Comparison of ENCODE assay signal across 28 cellular contexts in genomic region chr10:61366365-61366764, GRCh38.
"Had no signal": no experiment of that assay in that cellular context is flagged by ENCODE, and none has a peak within 500 bp of the region (broad histone marks: within the 10 kb centered on the region; RNA-seq: fewer than 3 reads in every experiment).

No MANE protein-coding gene starts in this region.

- H3K9me3 Mint-ChIP-seq: stimulated activated effector memory CD8-positive, alpha-beta T cell treated with anti-CD3 and anti-CD28 coated beads, Interleukin-12 subunit alpha, Interleukin-12 subunit beta, amount 100 ng/mL, for 72 hours; stimulated activated memory B cell treated with anti-CD40 and anti-IgM and Interleukin-4, amounts not matched to agents 10 μg/mL and 1 μg/mL and 100 μg/mL, for 72 hours; stimulated activated naive B cell treated with anti-CD40 and anti-IgM and Interleukin-4, amounts not matched to agents 10 μg/mL and 1 μg/mL and 100 μg/mL, for 72 hours; stimulated activated naive CD8-positive, alpha-beta T cell treated with anti-CD3 and anti-CD28 coated beads, Interleukin-15, amount 100 ng/mL, for 72 hours; stimulated activated naive CD8-positive, alpha-beta T cell treated with anti-CD3 and anti-CD28 coated beads, Interleukin-15, Interleukin-2, amounts not matched to agents 100 ng/mL and 50 ng/mL, for 24 hours; type B pancreatic cell had no signal

- H3K4me3 ChIP-seq: stomach, suprapubic skin, testis, thoracic aorta, thyroid gland, tibial artery, tibial nerve, transverse colon, upper lobe of left lung, upper lobe of right lung, uterus, vagina had no signal

- H3K4me3 Mint-ChIP-seq: stimulated activated effector memory CD8-positive, alpha-beta T cell treated with anti-CD3 and anti-CD28 coated beads, Interleukin-12 subunit alpha, Interleukin-12 subunit beta, amount 100 ng/mL, for 72 hours; stimulated activated memory B cell treated with anti-CD40 and anti-IgM and Interleukin-4, amounts not matched to agents 10 μg/mL and 1 μg/mL and 100 μg/mL, for 72 hours; stimulated activated naive B cell treated with anti-CD40 and anti-IgM and Interleukin-4, amounts not matched to agents 10 μg/mL and 1 μg/mL and 100 μg/mL, for 72 hours; stimulated activated naive CD8-positive, alpha-beta T cell treated with anti-CD3 and anti-CD28 coated beads, Interleukin-15, amount 100 ng/mL, for 72 hours; stimulated activated naive CD8-positive, alpha-beta T cell treated with anti-CD3 and anti-CD28 coated beads, Interleukin-15, Interleukin-2, amounts not matched to agents 100 ng/mL and 50 ng/mL, for 24 hours; type B pancreatic cell had no signal

- H3K27me3 Mint-ChIP-seq: stimulated activated naive CD8-positive, alpha-beta T cell treated with anti-CD3 and anti-CD28 coated beads, Interleukin-15, amount 100 ng/mL, for 72 hours; stimulated activated naive CD8-positive, alpha-beta T cell treated with anti-CD3 and anti-CD28 coated beads, Interleukin-15, Interleukin-2, amounts not matched to agents 100 ng/mL and 50 ng/mL, for 24 hours had no signal

- H3K27me3 ChIP-seq: stomach, suprapubic skin, testis, thyroid gland, tibial artery, tibial nerve, transverse colon, upper lobe of left lung, upper lobe of right lung, uterus, vagina had no signal

- H3K36me3 Mint-ChIP-seq: stimulated activated effector memory CD8-positive, alpha-beta T cell treated with anti-CD3 and anti-CD28 coated beads, Interleukin-12 subunit alpha, Interleukin-12 subunit beta, amount 100 ng/mL, for 72 hours; stimulated activated memory B cell treated with anti-CD40 and anti-IgM and Interleukin-4, amounts not matched to agents 10 μg/mL and 1 μg/mL and 100 μg/mL, for 72 hours; stimulated activated naive B cell treated with anti-CD40 and anti-IgM and Interleukin-4, amounts not matched to agents 10 μg/mL and 1 μg/mL and 100 μg/mL, for 72 hours; type B pancreatic cell had no signal

- H3K4me1 ChIP-seq: stomach, suprapubic skin, testis, tibial artery, tibial nerve, transverse colon, upper lobe of left lung, upper lobe of right lung, uterus, vagina had no signal

- H3K27ac ChIP-seq: stomach, suprapubic skin, testis, thoracic aorta, thyroid gland, tibial artery, tibial nerve, transverse colon, upper lobe of left lung, upper lobe of right lung, uterus, vagina had no signal

- H3K27ac Mint-ChIP-seq: stimulated activated effector memory CD8-positive, alpha-beta T cell treated with anti-CD3 and anti-CD28 coated beads, Interleukin-12 subunit alpha, Interleukin-12 subunit beta, amount 100 ng/mL, for 72 hours; stimulated activated memory B cell treated with anti-CD40 and anti-IgM and Interleukin-4, amounts not matched to agents 10 μg/mL and 1 μg/mL and 100 μg/mL, for 72 hours; stimulated activated naive B cell treated with anti-CD40 and anti-IgM and Interleukin-4, amounts not matched to agents 10 μg/mL and 1 μg/mL and 100 μg/mL, for 72 hours; stimulated activated naive CD8-positive, alpha-beta T cell treated with anti-CD3 and anti-CD28 coated beads, Interleukin-15, amount 100 ng/mL, for 72 hours; stimulated activated naive CD8-positive, alpha-beta T cell treated with anti-CD3 and anti-CD28 coated beads, Interleukin-15, Interleukin-2, amounts not matched to agents 100 ng/mL and 50 ng/mL, for 24 hours; type B pancreatic cell had no signal

- H3K4me1 Mint-ChIP-seq: stimulated activated effector memory CD8-positive, alpha-beta T cell treated with anti-CD3 and anti-CD28 coated beads, Interleukin-12 subunit alpha, Interleukin-12 subunit beta, amount 100 ng/mL, for 72 hours; stimulated activated memory B cell treated with anti-CD40 and anti-IgM and Interleukin-4, amounts not matched to agents 10 μg/mL and 1 μg/mL and 100 μg/mL, for 72 hours; stimulated activated naive B cell treated with anti-CD40 and anti-IgM and Interleukin-4, amounts not matched to agents 10 μg/mL and 1 μg/mL and 100 μg/mL, for 72 hours; stimulated activated naive CD8-positive, alpha-beta T cell treated with anti-CD3 and anti-CD28 coated beads, Interleukin-15, amount 100 ng/mL, for 72 hours had no signal

- ATAC-seq: stimulated activated effector memory CD8-positive, alpha-beta T cell treated with anti-CD3 and anti-CD28 coated beads, Interleukin-12 subunit alpha, Interleukin-12 subunit beta, amount 100 ng/mL, for 72 hours; stimulated activated memory B cell treated with anti-CD40 and anti-IgM and Interleukin-4, amounts not matched to agents 10 μg/mL and 1 μg/mL and 100 μg/mL, for 72 hours; stimulated activated naive B cell treated with anti-CD40 and anti-IgM and Interleukin-4, amounts not matched to agents 10 μg/mL and 1 μg/mL and 100 μg/mL, for 72 hours; stimulated activated naive CD8-positive, alpha-beta T cell treated with anti-CD3 and anti-CD28 coated beads, Interleukin-15, amount 100 ng/mL, for 72 hours; stimulated activated naive CD8-positive, alpha-beta T cell treated with anti-CD3 and anti-CD28 coated beads, Interleukin-15, Interleukin-2, amounts not matched to agents 100 U/mL and 50 U/mL, for 24 hours; upper lobe of right lung had no signal

- H3K9me3 ChIP-seq: stomach, suprapubic skin, testis, thoracic aorta, thyroid gland, tibial artery, tibial nerve, transverse colon, upper lobe of left lung, upper lobe of right lung, uterus, vagina had no signal

- DNase-seq: stimulated activated CD4-positive, alpha-beta T cell treated with anti-CD3 and anti-CD28 coated beads, Interleukin-2, amount 100 ng/mL, for 48 hours; stimulated activated CD4-positive, alpha-beta T cell treated with anti-CD3 and anti-CD28 coated beads, Interleukin-4, amount 100 ng/mL, for 1 hour; stimulated activated CD4-positive, alpha-beta T cell treated with anti-CD3 and anti-CD28 coated beads, Interleukin-4, amount 100 ng/mL, for 24 hours; stimulated activated CD4-positive, alpha-beta T cell treated with anti-CD3 and anti-CD28 coated beads, Interleukin-4, amount 100 ng/mL, for 4 hours; stimulated activated CD8-positive, alpha-beta memory T cell treated with anti-CD3 and anti-CD28 coated beads, Interleukin-4, amount 100 ng/mL, for 48 hours; stimulated activated naive B cell treated with anti-CD40 and anti-IgM and Interleukin-4, amounts not matched to agents 10 μg/mL and 1 μg/mL and 100 μg/mL, for 72 hours; stimulated activated naive CD4-positive, alpha-beta T cell; stimulated activated naive CD4-positive, alpha-beta T cell treated with Interleukin-2 at 50 U/mL for 16 hours; stimulated activated naive CD8-positive, alpha-beta T cell treated with anti-CD3 and anti-CD28 coated beads, Interleukin-15, amount 100 ng/mL, for 72 hours; stimulated activated naive CD8-positive, alpha-beta T cell treated with anti-CD3 and anti-CD28 coated beads, Interleukin-15, Interleukin-2, amounts not matched to agents 100 U/mL and 50 U/mL, for 24 hours; stomach; substantia nigra; testis; thyroid gland; tibial artery; transverse colon; trophoblast cell; upper lobe of left lung; upper lobe of right lung; uterus had no signal

- H3K36me3 ChIP-seq: stomach, suprapubic skin, thoracic aorta, thyroid gland, tibial artery, tibial nerve, transverse colon, upper lobe of left lung, upper lobe of right lung, vagina had no signal
